25 cellular contexts compared by ENCODE assay signal in genomic region chr4:89549907-89550306, GRCh38.
DNase-seq lines count a peak whose midpoint lies in the region; ATAC-seq lines count a peak whose summit lies in the region.
"Had no signal": no experiment of that assay in that cellular context is flagged by ENCODE, and none has a peak within 500 bp of the region (broad histone marks: within the 10 kb centered on the region; RNA-seq: fewer than 3 reads in every experiment).

No MANE protein-coding gene starts in this region.

- intact Hi-C loops in naive thymus-derived CD4-positive, alpha-beta T cell (cut with micrococcal nuclease): no loop called here

- CTCF ChIA-PET in naive thymus-derived CD4-positive, alpha-beta T cell (lab: Charles Lee): no interaction called here

- H3K27me3 ChIP-seq in GM23248 (replicated peaks; ENCODE audit: insufficient read depth): no peaks in the 10 kb centered on the region
- no peaks in the 10 kb centered on the region for H3K27me3 ChIP-seq in naive thymus-derived CD4-positive, alpha-beta T cell (ENCODE audit: control insufficient read depth in 2 of 2, insufficient read depth in 2 of 2, low read length in 2 of 2)
- H3K27me3 ChIP-seq: thyroid gland had no signal

- no peaks in the 10 kb centered on the region for H3K9me3 ChIP-seq in GM23248 (ENCODE audit: low read depth)
- no peaks in the 10 kb centered on the region for H3K9me3 ChIP-seq in naive thymus-derived CD4-positive, alpha-beta T cell (ENCODE audit: control insufficient read depth in 2 of 3, low read length in 3 of 3)
- H3K9me3 ChIP-seq: thyroid gland had no signal

- WGBS in GM23248 (ENCODE audit: low coverage in 1 of 2, low lambda C conversion rate in 2 of 2, missing lambda C conversion rate in 2 of 2), 2 experiments: 33 to 56% methylated on average over 1 of the region's 1 CpG

- peaks cover 5% of the 10 kb centered on the region; the same call in 1 of the 2 replicates for H3K4me1 ChIP-seq in GM23248 (ENCODE audit: insufficient read depth)
- H3K4me1 ChIP-seq in naive thymus-derived CD4-positive, alpha-beta T cell (ENCODE audit: control insufficient read depth in 2 of 2, insufficient read depth in 2 of 2, low read length in 2 of 2): no peaks in the 10 kb centered on the region
- H3K4me1 ChIP-seq: thyroid gland had no signal

- no peak overlapping the region for H3K27ac ChIP-seq in GM23248
- H3K27ac ChIP-seq in naive thymus-derived CD4-positive, alpha-beta T cell (ENCODE audit: low read depth, low read length): no peak overlapping the region
- H3K27ac ChIP-seq: epithelial cell of prostate had no signal

- H3K27me3 Mint-ChIP-seq in naive thymus-derived CD4-positive, alpha-beta T cell: peaks cover 0 to 21% (median 3%) of the 10 kb centered on the region in 5 donors

- H3K4me2 ChIP-seq in GM23248 (ENCODE audit: unreplicated experiment): no peak overlapping the region

- no peaks in the 10 kb centered on the region for H4K20me1 ChIP-seq in GM23248 (ENCODE audit: insufficient read depth)

- H3K36me3 Mint-ChIP-seq in naive thymus-derived CD4-positive, alpha-beta T cell: peaks cover 0 to 4% (median 0%) of the 10 kb centered on the region in 5 donors
- H3K36me3 Mint-ChIP-seq: CD8-positive, alpha-beta memory T cell had no signal

- H3K4me1 Mint-ChIP-seq in naive thymus-derived CD4-positive, alpha-beta T cell: no peaks in the 10 kb centered on the region
- H3K4me1 Mint-ChIP-seq: CD8-positive, alpha-beta memory T cell had no signal

- H3K36me3 ChIP-seq in GM23248 (ENCODE audit: low read depth): no peaks in the 10 kb centered on the region
- H3K36me3 ChIP-seq in naive thymus-derived CD4-positive, alpha-beta T cell (ENCODE audit: control insufficient read depth in 2 of 3, insufficient read depth in 3 of 3, low read length in 3 of 3): no peaks in the 10 kb centered on the region
- H3K36me3 ChIP-seq: thyroid gland had no signal

- H3K27ac Mint-ChIP-seq in naive thymus-derived CD4-positive, alpha-beta T cell: no peak overlapping the region
- H3K27ac Mint-ChIP-seq: activated CD4-positive, alpha-beta memory T cell treated with anti-CD3 and anti-CD28 coated beads for 36 hours; CD8-positive, alpha-beta memory T cell; HFFc6; stimulated activated naive CD8-positive, alpha-beta T cell treated with anti-CD3 and anti-CD28 coated beads, Interleukin-15, Interleukin-2, amounts not matched to agents 100 ng/mL and 50 ng/mL, for 24 hours had no signal

- no peaks in the 10 kb centered on the region for H3K79me2 ChIP-seq in GM23248 (ENCODE audit: insufficient read depth)

- in situ Hi-C loops in GM23248 (cut with MboI): no loop called here
- in situ Hi-C loops in G401 (cut with HindIII; ENCODE audit: low sequenced_read_pairs): no loop called here

- ATAC-seq in naive thymus-derived CD4-positive, alpha-beta T cell: no peak
- ATAC-seq: GM12878, HepG2 had no signal

- no peak overlapping the region for H2AFZ ChIP-seq in GM23248

- peaks cover 0 to 12% (median 6%) of the 10 kb centered on the region in 11 donors for H3K9me3 Mint-ChIP-seq in naive thymus-derived CD4-positive, alpha-beta T cell
- H3K9me3 Mint-ChIP-seq: HFFc6; stimulated activated naive CD8-positive, alpha-beta T cell treated with anti-CD3 and anti-CD28 coated beads, Interleukin-15, Interleukin-2, amounts not matched to agents 100 ng/mL and 50 ng/mL, for 24 hours had no signal

- H3K4me3 ChIP-seq in GM23248: no peak overlapping the region
- no peak overlapping the region for H3K4me3 ChIP-seq in naive thymus-derived CD4-positive, alpha-beta T cell (ENCODE audit: low read length)
- H3K4me3 ChIP-seq: GM12878, thyroid gland had no signal

- POLR2A ChIA-PET in naive thymus-derived CD4-positive, alpha-beta T cell (lab: Charles Lee): no interaction called here

- H3K9me2 ChIP-seq in GM23248 (ENCODE audit: insufficient read depth): no peaks in the 10 kb centered on the region

- H3K9ac ChIP-seq in GM23248: no peak overlapping the region

- peak; percentile 30 for DNase-seq in GM23248
- peak; percentile 11 for DNase-seq in RPMI7951 (ENCODE audit: low read depth)
- peak; percentile 85 for DNase-seq in fibroblast of gingiva (ENCODE audit: low read depth)
- DNase-seq in pulmonary artery endothelial cell (ENCODE audit: low read depth, low spot score): peak; percentile 91
- DNase-seq in NCI-H2196 treated with DMSO at 0.1 percent for 48 hours (lab: John Stamatoyannopoulos, UW; ENCODE audit: unreplicated experiment): no peak
- DNase-seq in activated effector memory CD4-positive, alpha-beta T cell treated with anti-CD3 and anti-CD28 coated beads, Interleukin-2, amount 50 U/mL, for 16 hours: no peak
- no peak for DNase-seq in G401 (ENCODE audit: low spot score)
- DNase-seq in naive thymus-derived CD4-positive, alpha-beta T cell: no peak
- DNase-seq: activated CD4-positive, alpha-beta memory T cell treated with anti-CD3 and anti-CD28 coated beads for 36 hours; activated CD4-positive, CD25-positive, alpha-beta regulatory T cell; activated gamma-delta T cell treated with Interleukin-2 at 50 U/mL for 16 hours; CD8-positive, alpha-beta memory T cell; DMS153; glutamatergic neuron; HFFc6; kidney glomerular epithelial cell; NCI-H69; occipital lobe; Right ventricle myocardium superior; stimulated activated CD4-positive, alpha-beta T cell treated with anti-CD3 and anti-CD28 coated beads, Interleukin-4, amount 100 ng/mL, for 4 hours; thyroid gland had no signal

- H3K4me3 Mint-ChIP-seq in naive thymus-derived CD4-positive, alpha-beta T cell: no peak overlapping the region
- H3K4me3 Mint-ChIP-seq: activated CD4-positive, alpha-beta memory T cell treated with anti-CD3 and anti-CD28 coated beads for 36 hours; CD8-positive, alpha-beta memory T cell; HFFc6; stimulated activated naive CD8-positive, alpha-beta T cell treated with anti-CD3 and anti-CD28 coated beads, Interleukin-15, Interleukin-2, amounts not matched to agents 100 ng/mL and 50 ng/mL, for 24 hours had no signal

- H3F3A ChIP-seq in GM23248 (ENCODE audit: insufficient read depth): no peaks in the 10 kb centered on the region

Comparison
In these comparisons a context has a peak if more than half of its experiments do, and no peak if none do; other contexts are left out.
1. DNase-seq: peak in GM23248 (single experiment), RPMI7951 (single experiment), fibroblast of gingiva (single experiment) and pulmonary artery endothelial cell (single experiment); none in NCI-H2196 treated with DMSO at 0.1 percent for 48 hours (single experiment), activated effector memory CD4-positive, alpha-beta T cell treated with anti-CD3 and anti-CD28 coated beads, Interleukin-2, amount 50 U/mL, for 16 hours (single experiment), G401 (single experiment) and naive thymus-derived CD4-positive, alpha-beta T cell (0 of 9).